Comparison of ENCODE assay signal across 32 cellular contexts in the genomic region with DNA sequence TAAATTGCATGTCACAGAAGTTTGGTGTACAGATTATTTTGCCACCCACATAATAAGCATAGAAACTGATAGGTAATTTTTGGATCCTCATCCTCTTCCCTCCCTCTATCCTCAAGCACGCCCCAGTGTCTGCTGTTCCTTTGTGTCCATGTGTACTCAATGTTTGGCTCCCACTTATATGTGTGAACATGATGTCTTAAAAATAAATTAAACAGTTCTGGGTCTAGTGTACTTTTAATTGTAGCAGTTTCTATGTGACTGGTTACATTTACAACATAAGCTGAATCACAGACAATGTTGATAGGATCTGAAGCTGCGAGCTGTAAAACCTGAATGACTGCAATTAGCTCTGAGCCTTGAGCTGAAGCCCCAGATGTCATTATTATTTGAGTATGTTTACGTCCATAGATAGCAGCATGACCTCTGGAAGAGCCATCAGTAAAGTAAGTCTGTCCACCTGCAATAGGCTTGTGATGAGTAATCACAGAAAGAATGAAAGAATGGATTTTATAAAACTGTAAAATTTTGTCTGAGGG. TPM values are rescaled to one million over a fixed set of nuclear protein-coding genes. Genes with fewer than 3 reads are reported as not detected.
A peak's percentile ranks its signal among the peaks of the same experiment; 100 is the strongest.
DNase-seq lines count a peak whose midpoint lies in the region; ATAC-seq, FAIRE-seq and TF ChIP-seq lines count a peak whose summit lies in the region.
"Had no signal": no experiment of that assay in that cellular context is flagged by ENCODE, and none has a peak within 500 bp of the region (broad histone marks: within the 10 kb centered on the region; RNA-seq: fewer than 3 reads in every experiment).

No MANE protein-coding gene starts in this region.

- WGBS in small intestine, 3 donors, result 16 to 39% (median 16%) methylated on average over 3 of the region's 3 CpGs

- H3K4me1 ChIP-seq in Caco-2 (peaks cover 21% of the 10 kb centered on the region), PC-3 (ENCODE audit: insufficient read depth, low read length) (peaks cover 53% of the 10 kb centered on the region), small intestine (ENCODE audit: control insufficient read depth in 2 of 2, insufficient read depth in 1 of 2, low read depth in 1 of 2, low read length in 1 of 2) (no peaks in the 10 kb centered on the region), gastrocnemius medialis (no peaks in the 10 kb centered on the region)
- H3K4me1 ChIP-seq: BLaER1, SJCRH30 had no signal

- no peak overlapping the region for H3K9ac ChIP-seq in PC-3 (ENCODE audit: low read length)
- H3K9ac ChIP-seq: BLaER1 had no signal

- in situ Hi-C loops in gastrocnemius medialis (cut with MboI; ENCODE audit: low sequenced_read_pairs in 4 of 4), result no loop called here

- no peaks in the 10 kb centered on the region for H3F3A ChIP-seq in PC-3 (ENCODE audit: low read length, unreplicated experiment)

- peak overlapping the region; percentile 37 for H3K27ac Mint-ChIP-seq in Caco-2 (ENCODE audit: unreplicated experiment)
- H3K27ac Mint-ChIP-seq in progenitor cell of endocrine pancreas, result no peak overlapping the region
- H3K27ac Mint-ChIP-seq: CD4-positive, CD25-positive, alpha-beta regulatory T cell had no signal

- no peak for TF ChIP-seq POLR2A in gastrocnemius medialis (IDR thresholded peaks at IDR 0.05)

- H3K79me2 ChIP-seq in PC-3 (ENCODE audit: low read length), result peaks cover 19% of the 10 kb centered on the region; the same call in 1 of the 2 replicates

- H3K4me3 ChIP-seq in Caco-2 (ENCODE audit: low read depth, low read length) (no peak overlapping the region), PC-3 (ENCODE audit: low read length) (no peak overlapping the region), fibroblast of villous mesenchyme (ENCODE audit: low read depth, low read length) (no peak overlapping the region), small intestine (ENCODE audit: low read depth in 1 of 2, low read length in 2 of 2) (no peak overlapping the region), gastrocnemius medialis (no peak overlapping the region)
- H3K4me3 ChIP-seq: BLaER1, K562, SJCRH30 had no signal

- no peak overlapping the region for H2AFZ ChIP-seq in PC-3 (ENCODE audit: low read length)

- no peaks in the 10 kb centered on the region for H4K20me1 ChIP-seq in PC-3 (ENCODE audit: low read length)
- H4K20me1 ChIP-seq: BLaER1 had no signal

- POLR2A ChIA-PET in Caco-2 (lab: Charles Lee) (no interaction called here), PC-3 (lab: Charles Lee; ENCODE audit: unreplicated experiment) (no interaction called here)

- no peaks in the 10 kb centered on the region for H3K36me3 ChIP-seq in Caco-2 (ENCODE audit: control insufficient read depth, insufficient read depth, low read length)
- H3K36me3 ChIP-seq in PC-3 (ENCODE audit: low read depth, low read length), result peaks cover 7% of the 10 kb centered on the region; the same call in 1 of the 2 replicates
- H3K36me3 ChIP-seq in small intestine (ENCODE audit: control insufficient read depth in 2 of 2, insufficient read depth in 2 of 2, low read length in 2 of 2), result no peaks in the 10 kb centered on the region
- H3K36me3 ChIP-seq in gastrocnemius medialis, result no peaks in the 10 kb centered on the region
- H3K36me3 ChIP-seq: BLaER1, SJCRH30 had no signal

- no peaks in the 10 kb centered on the region for H3K9me2 ChIP-seq in PC-3 (replicated peaks; ENCODE audit: low read length)

- CTCF ChIA-PET in Caco-2 (lab: Charles Lee), result interaction anchor here (1.9 kb wide), 1 partner anchor 85 kb away, joined by 10 read pairs; a partner anchor contains a TSS
- CTCF ChIA-PET in PC-3 (lab: Charles Lee), result no interaction called here

- H3K36me3 Mint-ChIP-seq in Caco-2 (ENCODE audit: insufficient read depth, unreplicated experiment) (peaks cover 14% of the 10 kb centered on the region), progenitor cell of endocrine pancreas (ENCODE audit: insufficient read depth) (no peaks in the 10 kb centered on the region)
- H3K36me3 Mint-ChIP-seq in activated T-cell treated with anti-CD3 and anti-CD28 coated beads, Interleukin-2, amount 50 U/mL, for 4 hours (ENCODE audit: insufficient read depth), result no peaks in the 10 kb centered on the region
- H3K36me3 Mint-ChIP-seq: CD4-positive, CD25-positive, alpha-beta regulatory T cell had no signal

- H3K9me3 ChIP-seq in Caco-2 (peaks cover 11% of the 10 kb centered on the region; the same call in 1 of the 2 replicates), PC-3 (ENCODE audit: low read length) (no peaks in the 10 kb centered on the region), small intestine (ENCODE audit: control insufficient read depth, low read depth) (no peaks in the 10 kb centered on the region), gastrocnemius medialis (no peaks in the 10 kb centered on the region)
- H3K9me3 ChIP-seq: SJCRH30 had no signal

- no peak for ATAC-seq in PC-3
- ATAC-seq in gastrocnemius medialis, result no peak
- no peak for ATAC-seq in activated T-cell treated with anti-CD3 and anti-CD28 coated beads, Interleukin-2, amount 50 U/mL, for 4 hours
- ATAC-seq: HCT116, K562, SK-N-SH treated with all-trans-retinoic acid at 6 μM for 48 hours had no signal

- peak overlapping the region; percentile 33 for H3K4me2 ChIP-seq in PC-3 (ENCODE audit: low read length)
- H3K4me2 ChIP-seq: BLaER1 had no signal

- H3K27me3 ChIP-seq in Caco-2 (replicated peaks; ENCODE audit: control insufficient read depth, insufficient read depth, low read length) (no peaks in the 10 kb centered on the region), PC-3 (ENCODE audit: low read length) (no peaks in the 10 kb centered on the region), small intestine (ENCODE audit: control insufficient read depth in 2 of 2, insufficient read depth in 2 of 2, low read length in 2 of 2) (no peaks in the 10 kb centered on the region), gastrocnemius medialis (no peaks in the 10 kb centered on the region)
- H3K27me3 ChIP-seq: BLaER1, SJCRH30 had no signal

- no peak for FAIRE-seq in small intestine (lab: Jason Lieb, UNC)
- FAIRE-seq: D721Med, GM18507, HTR-8/SVneo, K562, RCC 7860 had no signal

- intact Hi-C loops in Caco-2 (cut with micrococcal nuclease; ENCODE audit: unreplicated experiment) (no loop called here), PC-3 (cut with micrococcal nuclease) (no loop called here), gastrocnemius medialis (cut with DNase I; ENCODE audit: low total_unique reads) (no loop called here)

- TF ChIP-seq CTCF in Caco-2 (IDR thresholded peaks at IDR 0.05; ENCODE audit: insufficient read depth in 1 of 2, low read depth in 1 of 2, low read length in 1 of 2, severe bottlenecking in 1 of 2, unreplicated experiment in 1 of 2) (no peak), PC-3 (conservative IDR thresholded peaks at IDR 0.05; ENCODE audit: low read depth, low read length) (no peak), fibroblast of villous mesenchyme (IDR thresholded peaks at IDR 0.05; ENCODE audit: insufficient read depth, low read depth, low read length) (no peak), gastrocnemius medialis (IDR thresholded peaks at IDR 0.05 in 4 of 5, conservative IDR thresholded peaks at IDR 0.05 in 1 of 5) (no peak), progenitor cell of endocrine pancreas (IDR thresholded peaks at IDR 0.05; ENCODE audit: unreplicated experiment) (no peak)

- no peak overlapping the region for H3K4me3 Mint-ChIP-seq in Caco-2 (ENCODE audit: unreplicated experiment)
- no peak overlapping the region for H3K4me3 Mint-ChIP-seq in progenitor cell of endocrine pancreas (ENCODE audit: low read depth)
- H3K4me3 Mint-ChIP-seq in activated T-cell treated with anti-CD3 and anti-CD28 coated beads, Interleukin-2, amount 50 U/mL, for 4 hours, result no peak overlapping the region
- H3K4me3 Mint-ChIP-seq: CD4-positive, CD25-positive, alpha-beta regulatory T cell had no signal

- H3K9me3 Mint-ChIP-seq in Caco-2 (ENCODE audit: unreplicated experiment) (peaks cover 10% of the 10 kb centered on the region), progenitor cell of endocrine pancreas (ENCODE audit: low read depth) (no peaks in the 10 kb centered on the region)
- H3K9me3 Mint-ChIP-seq in activated T-cell treated with anti-CD3 and anti-CD28 coated beads, Interleukin-2, amount 50 U/mL, for 4 hours, result no peaks in the 10 kb centered on the region
- H3K9me3 Mint-ChIP-seq: CD4-positive, CD25-positive, alpha-beta regulatory T cell had no signal

- no peak overlapping the region for H3K27ac ChIP-seq in PC-3 (ENCODE audit: low read length)
- no peak overlapping the region for H3K27ac ChIP-seq in small intestine (ENCODE audit: low read depth in 1 of 2, low read length in 1 of 2)
- no peak overlapping the region for H3K27ac ChIP-seq in gastrocnemius medialis
- H3K27ac ChIP-seq: BLaER1, SJCRH30 had no signal

- H3K27me3 Mint-ChIP-seq in Caco-2 (ENCODE audit: insufficient read depth, unreplicated experiment), result no peaks in the 10 kb centered on the region
- H3K27me3 Mint-ChIP-seq in progenitor cell of endocrine pancreas, result no peaks in the 10 kb centered on the region
- H3K27me3 Mint-ChIP-seq in activated T-cell treated with anti-CD3 and anti-CD28 coated beads, Interleukin-2, amount 50 U/mL, for 4 hours (ENCODE audit: low read depth), result peaks cover 34% of the 10 kb centered on the region

- peaks cover 6% of the 10 kb centered on the region for H3K4me1 Mint-ChIP-seq in Caco-2 (ENCODE audit: low read depth, unreplicated experiment)
- peaks cover 19% of the 10 kb centered on the region for H3K4me1 Mint-ChIP-seq in progenitor cell of endocrine pancreas (ENCODE audit: low read depth)
- H3K4me1 Mint-ChIP-seq in activated T-cell treated with anti-CD3 and anti-CD28 coated beads, Interleukin-2, amount 50 U/mL, for 4 hours (ENCODE audit: low read depth), result no peaks in the 10 kb centered on the region

- no TSS peak for BruUV-seq in Caco-2 (replicated peaks; lab: Mats Ljungman, UMichigan)
- no TSS peak for BruUV-seq in PC-3 (replicated peaks; lab: Mats Ljungman, UMichigan)

- DNase-seq in Caco-2, result no peak
- DNase-seq in PC-3, result peak; percentile 57
- DNase-seq in fibroblast of villous mesenchyme (ENCODE audit: low read depth), result peak; percentile 41
- DNase-seq in small intestine, result peak; percentile 71
- no peak for DNase-seq in NCI-H2227 treated with DMSO at 0.1 percent for 48 hours (lab: John Stamatoyannopoulos, UW)
- no peak for DNase-seq in gastrocnemius medialis
- no peak for DNase-seq in progenitor cell of endocrine pancreas (ENCODE audit: low spot score, unreplicated experiment)
- no peak for DNase-seq in activated T-cell treated with anti-CD3 and anti-CD28 coated beads, Interleukin-2, amount 50 U/mL, for 4 hours
- DNase-seq: CD4-positive, CD25-positive, alpha-beta regulatory T cell; DMS53; Kasumi-1; MV-4-11; NCI-H1105; NCI-H1436 treated with DMSO at 0.1 percent for 48 hours; NCI-H187 treated with DMSO at 0.1 percent for 48 hours; NCI-H2171 treated with DMSO at 0.1 percent for 48 hours; NCI-H524; SJCRH30 had no signal

RNA-seq across cellular contexts. Expression of a gene that starts 29.7 kb away (rescaled TPM):
- total RNA-seq in Caco-2 (2022) (not detected in 2 replicates), PC-3 (2014; rRNA removed) (not detected in 2 replicates), fibroblast of villous mesenchyme (under 0.01 TPM in 1 of 2 replicates, not detected in the other), gastrocnemius medialis (not detected), progenitor cell of endocrine pancreas (not detected in 2 replicates)
- not detected for polyA plus RNA-seq in small intestine
- not detected for total RNA-seq in activated T-cell treated with anti-CD3 and anti-CD28 coated beads, Interleukin-2, amount 50 U/mL, for 4 hours
- total RNA-seq: A172; CD4-positive, CD25-positive, alpha-beta regulatory T cell; Daoy; G401; H4; K562; MCF 10A; OCI-LY7; SJCRH30 had no signal
- polyA plus RNA-seq: CD4-positive, CD25-positive, alpha-beta regulatory T cell; K562 had no signal

RNA-seq across cellular contexts. Expression of a gene that starts 40.1 kb away (rescaled TPM):
- total RNA-seq in Caco-2 (2022) (not detected in 2 replicates), PC-3 (2014; rRNA removed) (not detected in 2 replicates), fibroblast of villous mesenchyme (under 0.01 TPM in 1 of 2 replicates, not detected in the other), gastrocnemius medialis (not detected), progenitor cell of endocrine pancreas (not detected in 2 replicates)
- polyA plus RNA-seq in small intestine, result not detected
- total RNA-seq in activated T-cell treated with anti-CD3 and anti-CD28 coated beads, Interleukin-2, amount 50 U/mL, for 4 hours, result not detected
- total RNA-seq: A172; CD4-positive, CD25-positive, alpha-beta regulatory T cell; Daoy; G401; H4; K562; MCF 10A; OCI-LY7; SJCRH30 had no signal
- polyA plus RNA-seq: CD4-positive, CD25-positive, alpha-beta regulatory T cell; K562 had no signal

Comparison
In these comparisons a context has a peak if more than half of its experiments do, and no peak if none do; other contexts are left out.
1. DNase-seq: peak in PC-3 (single experiment), fibroblast of villous mesenchyme (single experiment) and small intestine (single experiment); none in Caco-2 (0 of 2), NCI-H2227 treated with DMSO at 0.1 percent for 48 hours (single experiment), gastrocnemius medialis (0 of 2), progenitor cell of endocrine pancreas (single experiment) and activated T-cell treated with anti-CD3 and anti-CD28 coated beads, Interleukin-2, amount 50 U/mL, for 4 hours (single experiment).